9 cellular contexts compared by ENCODE assay signal in the genomic region with DNA sequence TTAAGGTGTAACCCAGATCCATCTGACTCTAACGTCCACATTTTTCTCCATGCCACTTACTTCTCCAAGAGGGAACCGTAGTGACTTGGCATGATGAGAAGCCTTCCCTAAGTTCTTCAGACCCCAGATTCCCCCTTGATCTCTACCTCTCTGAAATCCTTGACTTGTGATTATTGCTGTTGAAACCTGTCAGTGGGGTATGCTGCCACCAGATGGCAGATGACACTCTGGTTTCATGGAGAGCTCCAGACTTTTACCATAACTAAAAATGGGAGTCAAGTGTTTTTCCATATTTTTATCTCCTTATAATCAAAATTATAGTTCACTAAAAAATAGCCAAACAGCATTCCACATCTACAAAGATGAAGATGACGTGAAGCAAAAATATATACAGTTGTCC.
DNase-seq lines count a peak whose midpoint lies in the region; ATAC-seq and TF ChIP-seq lines count a peak whose summit lies in the region.
"Had no signal": no experiment of that assay in that cellular context is flagged by ENCODE, and none has a peak within 500 bp of the region (broad histone marks: within the 10 kb centered on the region; RNA-seq: fewer than 3 reads in every experiment).

No MANE protein-coding gene starts in this region.

- TF ChIP-seq CTCF in A673 (conservative IDR thresholded peaks at IDR 0.05; ENCODE audit: low read depth, low read length): peak; percentile 63
- peak; percentile 13 for TF ChIP-seq CTCF in GM13976 (IDR thresholded peaks at IDR 0.05; ENCODE audit: borderline replicate concordance, control extremely low read depth, extremely low read depth, insufficient read depth, missing control alignments)

- in situ Hi-C loops in GM13976 (cut with MboI; ENCODE audit: low sequenced_read_pairs, unreplicated experiment): no loop called here

- ATAC-seq in right cardiac atrium (peak; percentile 23 to 29), HG03108 (IDR thresholded peaks at IDR 0.05; ENCODE audit: unreplicated experiment) (no peak), HG02571 (IDR thresholded peaks at IDR 0.05; ENCODE audit: unreplicated experiment) (no peak)

- H3K36me3 ChIP-seq in A673 (ENCODE audit: insufficient read depth, low read length, poor library complexity, severe bottlenecking): no peaks in the 10 kb centered on the region

- peaks cover 2% of the 10 kb centered on the region for H3K27me3 Mint-ChIP-seq in activated CD4-positive, alpha-beta T cell treated with anti-CD3 and anti-CD28 coated beads, Interleukin-2, amount 10 ng/mL, durations not matched to agents 7 days and 5 days

- H3K4me1 ChIP-seq in A673 (ENCODE audit: insufficient read depth, low read length, poor library complexity, severe bottlenecking) (peaks cover 7% of the 10 kb centered on the region), right cardiac atrium (ENCODE audit: control insufficient read depth, insufficient read depth, low read length) (peaks cover 3% of the 10 kb centered on the region)

- DNase-seq in A673 (ENCODE audit: low spot score) (peak; percentile 35), GM13976 (ENCODE audit: low spot score) (no peak), SW480 (ENCODE audit: low spot score) (peak; percentile 16), right cardiac atrium (peak in 1 of 3 donors; percentile 63), NCI-H128 (lab: John Stamatoyannopoulos, UW; ENCODE audit: unreplicated experiment) (no peak)
- no peak for DNase-seq in activated CD4-positive, alpha-beta T cell treated with anti-CD3 and anti-CD28 coated beads, Interleukin-2, amount 10 ng/mL, durations not matched to agents 7 days and 5 days

- H3K4me3 Mint-ChIP-seq in activated CD4-positive, alpha-beta T cell treated with anti-CD3 and anti-CD28 coated beads, Interleukin-2, amount 10 ng/mL, durations not matched to agents 7 days and 5 days: no peak overlapping the region
- H3K4me3 Mint-ChIP-seq: activated naive CD4-positive, alpha-beta T cell treated with anti-CD3 and anti-CD28 coated beads, Interleukin-2, amount 50 U/mL, for 24 hours had no signal

- H3K27ac ChIP-seq in A673 (ENCODE audit: low read depth, low read length, poor library complexity, severe bottlenecking) (no peak overlapping the region), right cardiac atrium (ENCODE audit: low read length) (no peak overlapping the region)

- no peak overlapping the region for H3K27ac Mint-ChIP-seq in activated CD4-positive, alpha-beta T cell treated with anti-CD3 and anti-CD28 coated beads, Interleukin-2, amount 10 ng/mL, durations not matched to agents 7 days and 5 days
- H3K27ac Mint-ChIP-seq: activated naive CD4-positive, alpha-beta T cell treated with anti-CD3 and anti-CD28 coated beads, Interleukin-2, amount 50 U/mL, for 24 hours had no signal

- no peaks in the 10 kb centered on the region for H3K4me1 Mint-ChIP-seq in activated CD4-positive, alpha-beta T cell treated with anti-CD3 and anti-CD28 coated beads, Interleukin-2, amount 10 ng/mL, durations not matched to agents 7 days and 5 days
- H3K4me1 Mint-ChIP-seq: activated naive CD4-positive, alpha-beta T cell treated with anti-CD3 and anti-CD28 coated beads, Interleukin-2, amount 50 U/mL, for 24 hours had no signal

- BruUV-seq in A673 (replicated peaks; lab: Mats Ljungman, UMichigan): no TSS peak

- CTCF ChIA-PET in A673 (lab: Charles Lee): interaction anchor here (0.7 kb wide), 1 partner anchor 274 kb away, joined by 3 read pairs; no protein-coding TSS in a partner anchor
- CTCF ChIA-PET in activated CD4-positive, alpha-beta T cell treated with anti-CD3 and anti-CD28 coated beads, Interleukin-2, amount 10 ng/mL, durations not matched to agents 7 days and 5 days (lab: Charles Lee): no interaction called here

- POLR2A ChIA-PET in A673 (lab: Charles Lee; ENCODE audit: low non-redundant PET): no interaction called here
- POLR2A ChIA-PET in activated CD4-positive, alpha-beta T cell treated with anti-CD3 and anti-CD28 coated beads, Interleukin-2, amount 10 ng/mL, durations not matched to agents 7 days and 5 days (lab: Charles Lee): no interaction called here

- no peaks in the 10 kb centered on the region for H3K36me3 Mint-ChIP-seq in activated CD4-positive, alpha-beta T cell treated with anti-CD3 and anti-CD28 coated beads, Interleukin-2, amount 10 ng/mL, durations not matched to agents 7 days and 5 days (ENCODE audit: low read depth)
- H3K36me3 Mint-ChIP-seq: activated naive CD4-positive, alpha-beta T cell treated with anti-CD3 and anti-CD28 coated beads, Interleukin-2, amount 50 U/mL, for 24 hours had no signal

- WGBS in right cardiac atrium: 70% methylated on average over 3 of the region's 3 CpGs

- no peaks in the 10 kb centered on the region for H3K9me3 Mint-ChIP-seq in activated CD4-positive, alpha-beta T cell treated with anti-CD3 and anti-CD28 coated beads, Interleukin-2, amount 10 ng/mL, durations not matched to agents 7 days and 5 days
- H3K9me3 Mint-ChIP-seq: activated naive CD4-positive, alpha-beta T cell treated with anti-CD3 and anti-CD28 coated beads, Interleukin-2, amount 50 U/mL, for 24 hours had no signal

- intact Hi-C loops in A673 (cut with micrococcal nuclease; ENCODE audit: unreplicated experiment): no loop called here
- intact Hi-C loops in right cardiac atrium (cut with DNase I): no loop called here

- H3K27me3 ChIP-seq in A673 (replicated peaks; ENCODE audit: insufficient read depth, low read depth, low read length, poor library complexity) (no peaks in the 10 kb centered on the region), right cardiac atrium (ENCODE audit: control insufficient read depth, insufficient read depth) (no peaks in the 10 kb centered on the region)

- H3K9me3 ChIP-seq in A673 (ENCODE audit: low read depth, low read length, poor library complexity, severe bottlenecking): no peaks in the 10 kb centered on the region
- H3K9me3 ChIP-seq in right cardiac atrium (ENCODE audit: control insufficient read depth, low read length): no peaks in the 10 kb centered on the region

- H3K4me3 ChIP-seq in A673 (ENCODE audit: low read depth, low read length, poor library complexity, severe bottlenecking): no peak overlapping the region
- H3K4me3 ChIP-seq in right cardiac atrium (ENCODE audit: low read length): no peak overlapping the region

Comparison
In these comparisons a context has a peak if more than half of its experiments do, and no peak if none do; other contexts are left out.
1. DNase-seq: peak in A673 (single experiment) and SW480 (single experiment); none in GM13976 (single experiment), NCI-H128 (single experiment) and activated CD4-positive, alpha-beta T cell treated with anti-CD3 and anti-CD28 coated beads, Interleukin-2, amount 10 ng/mL, durations not matched to agents 7 days and 5 days (single experiment).
2. ATAC-seq: peak in right cardiac atrium (2 of 2); none in HG03108 (single experiment) and HG02571 (single experiment).